Comparison of ENCODE assay signal across 24 cellular contexts in genomic region chr5:106311230-106311629, GRCh38.
DNase-seq lines count a peak whose midpoint lies in the region; ATAC-seq and TF ChIP-seq lines count a peak whose summit lies in the region.
"Had no signal": no experiment of that assay in that cellular context is flagged by ENCODE, and none has a peak within 500 bp of the region (broad histone marks: within the 10 kb centered on the region; RNA-seq: fewer than 3 reads in every experiment).

No MANE protein-coding gene starts in this region.

- no peak for TF ChIP-seq POLR2A in thyroid gland (IDR thresholded peaks at IDR 0.05)

- no peaks in the 10 kb centered on the region for H3K27me3 ChIP-seq in thyroid gland
- H3K27me3 ChIP-seq: hepatocyte had no signal

- H3K9me3 Mint-ChIP-seq in stimulated activated naive B cell treated with anti-CD40 and anti-IgM and Interleukin-4, amounts not matched to agents 10 μg/mL and 1 μg/mL and 100 μg/mL, for 72 hours, result peaks cover 0 to 4% of the 10 kb centered on the region in 2 donors
- H3K9me3 Mint-ChIP-seq: activated CD4-positive, alpha-beta T cell treated with anti-CD3 and anti-CD28 coated beads, Interleukin-2, amount 10 ng/mL, durations not matched to agents 24 days and 14 days; activated naive CD8-positive, alpha-beta T cell treated with anti-CD3 and anti-CD28 coated beads for 36 hours; brain; type B pancreatic cell had no signal

- DNase-seq in NCI-H446 treated with DMSO at 0.1 percent for 48 hours (lab: John Stamatoyannopoulos, UW) (peak; percentile 11), astrocyte of the spinal cord (ENCODE audit: low read depth, low spot score) (peak; percentile 64), left kidney (ENCODE audit: low read depth, low spot score) (peak; percentile 39), thyroid gland (peak; percentile 39 to 53), T-helper 9 cell (no peak)
- no peak for DNase-seq in stimulated activated naive B cell treated with anti-CD40 and anti-IgM and Interleukin-4, amounts not matched to agents 10 μg/mL and 1 μg/mL and 100 μg/mL, for 72 hours
- DNase-seq: activated CD4-positive, alpha-beta T cell treated with anti-CD3 and anti-CD28 coated beads, Interleukin-2, amount 10 ng/mL, durations not matched to agents 24 days and 14 days; activated effector memory CD4-positive, alpha-beta T cell treated with anti-CD3 and anti-CD28 coated beads, Interleukin-2, amount 50 U/mL, for 16 hours; activated naive CD8-positive, alpha-beta T cell treated with anti-CD3 and anti-CD28 coated beads for 36 hours; activated T-cell treated with anti-CD3 and anti-CD28 coated beads, Interleukin-2, amount 50 U/mL, for 1 hour; DND-41; effector CD8-positive, alpha-beta T cell; left cardiac atrium; mesenchymal stem cell; NCI-H1417 treated with DMSO at 0.1 percent for 48 hours; NCI-H2081; stimulated activated CD4-positive, alpha-beta T cell treated with anti-CD3 and anti-CD28 coated beads, Interleukin-2, amount 100 ng/mL, for 48 hours; SW 1271 had no signal

- no peak overlapping the region for H3K27ac ChIP-seq in thyroid gland
- H3K27ac ChIP-seq: hepatocyte, KMS-11 had no signal

- no peak overlapping the region for H3K27ac Mint-ChIP-seq in stimulated activated naive B cell treated with anti-CD40 and anti-IgM and Interleukin-4, amounts not matched to agents 10 μg/mL and 1 μg/mL and 100 μg/mL, for 72 hours
- H3K27ac Mint-ChIP-seq: activated CD4-positive, alpha-beta T cell treated with anti-CD3 and anti-CD28 coated beads, Interleukin-2, amount 10 ng/mL, durations not matched to agents 24 days and 14 days; activated naive CD8-positive, alpha-beta T cell treated with anti-CD3 and anti-CD28 coated beads for 36 hours; CD14-positive monocyte; type B pancreatic cell had no signal

- no peaks in the 10 kb centered on the region for H3K36me3 Mint-ChIP-seq in stimulated activated naive B cell treated with anti-CD40 and anti-IgM and Interleukin-4, amounts not matched to agents 10 μg/mL and 1 μg/mL and 100 μg/mL, for 72 hours
- H3K36me3 Mint-ChIP-seq: activated naive CD8-positive, alpha-beta T cell treated with anti-CD3 and anti-CD28 coated beads for 36 hours; brain; CD14-positive monocyte; type B pancreatic cell had no signal

- ATAC-seq in esophagus mucosa, result no peak
- no peak for ATAC-seq in stimulated activated naive B cell treated with anti-CD40 and anti-IgM and Interleukin-4, amounts not matched to agents 10 μg/mL and 1 μg/mL and 100 μg/mL, for 72 hours (replicated peaks)
- ATAC-seq: left cardiac atrium had no signal

- intact Hi-C loops in thyroid gland (cut with DNase I), result no loop called here

- H3K4me3 ChIP-seq in astrocyte of the spinal cord (ENCODE audit: low read depth, low read length) (no peak overlapping the region), thyroid gland (replicated peaks in 1 of 3) (no peak overlapping the region)
- H3K4me3 ChIP-seq: hepatocyte had no signal

- no peak for TF ChIP-seq CTCF in astrocyte of the spinal cord (IDR thresholded peaks at IDR 0.05; ENCODE audit: low read depth, low read length)
- no peak for TF ChIP-seq CTCF in thyroid gland (IDR thresholded peaks at IDR 0.05)

- H3K4me1 ChIP-seq in thyroid gland, result no peaks in the 10 kb centered on the region

- H3K4me3 Mint-ChIP-seq in stimulated activated naive B cell treated with anti-CD40 and anti-IgM and Interleukin-4, amounts not matched to agents 10 μg/mL and 1 μg/mL and 100 μg/mL, for 72 hours, result no peak overlapping the region
- H3K4me3 Mint-ChIP-seq: activated CD4-positive, alpha-beta T cell treated with anti-CD3 and anti-CD28 coated beads, Interleukin-2, amount 10 ng/mL, durations not matched to agents 24 days and 14 days; activated naive CD8-positive, alpha-beta T cell treated with anti-CD3 and anti-CD28 coated beads for 36 hours; brain; CD14-positive monocyte; type B pancreatic cell had no signal

- no peaks in the 10 kb centered on the region for H3K27me3 Mint-ChIP-seq in stimulated activated naive B cell treated with anti-CD40 and anti-IgM and Interleukin-4, amounts not matched to agents 10 μg/mL and 1 μg/mL and 100 μg/mL, for 72 hours
- H3K27me3 Mint-ChIP-seq: activated CD4-positive, alpha-beta T cell treated with anti-CD3 and anti-CD28 coated beads, Interleukin-2, amount 10 ng/mL, durations not matched to agents 24 days and 14 days; activated naive CD8-positive, alpha-beta T cell treated with anti-CD3 and anti-CD28 coated beads for 36 hours; brain; type B pancreatic cell had no signal

- 5 to 17% methylated on average over 1 of the region's 1 CpG for WGBS in thyroid gland, 2 donors

- H3K4me1 Mint-ChIP-seq in stimulated activated naive B cell treated with anti-CD40 and anti-IgM and Interleukin-4, amounts not matched to agents 10 μg/mL and 1 μg/mL and 100 μg/mL, for 72 hours, result no peaks in the 10 kb centered on the region
- H3K4me1 Mint-ChIP-seq: activated CD4-positive, alpha-beta T cell treated with anti-CD3 and anti-CD28 coated beads, Interleukin-2, amount 10 ng/mL, durations not matched to agents 24 days and 14 days; activated naive CD8-positive, alpha-beta T cell treated with anti-CD3 and anti-CD28 coated beads for 36 hours; CD14-positive monocyte had no signal

- H3K9me3 ChIP-seq in thyroid gland, result no peaks in the 10 kb centered on the region

- H3K36me3 ChIP-seq in thyroid gland, result no peaks in the 10 kb centered on the region

- in situ Hi-C loops in astrocyte of the spinal cord (cut with HindIII; ENCODE audit: low sequenced_read_pairs), result no loop called here

Comparison
In these comparisons a context has a peak if more than half of its experiments do, and no peak if none do; other contexts are left out.
1. DNase-seq: peak in NCI-H446 treated with DMSO at 0.1 percent for 48 hours (single experiment), astrocyte of the spinal cord (single experiment), left kidney (single experiment) and thyroid gland (2 of 2); none in stimulated activated naive B cell treated with anti-CD40 and anti-IgM and Interleukin-4, amounts not matched to agents 10 μg/mL and 1 μg/mL and 100 μg/mL, for 72 hours (single experiment) and T-helper 9 cell (single experiment).